28 cellular contexts compared by ENCODE assay signal in the genomic region with DNA sequence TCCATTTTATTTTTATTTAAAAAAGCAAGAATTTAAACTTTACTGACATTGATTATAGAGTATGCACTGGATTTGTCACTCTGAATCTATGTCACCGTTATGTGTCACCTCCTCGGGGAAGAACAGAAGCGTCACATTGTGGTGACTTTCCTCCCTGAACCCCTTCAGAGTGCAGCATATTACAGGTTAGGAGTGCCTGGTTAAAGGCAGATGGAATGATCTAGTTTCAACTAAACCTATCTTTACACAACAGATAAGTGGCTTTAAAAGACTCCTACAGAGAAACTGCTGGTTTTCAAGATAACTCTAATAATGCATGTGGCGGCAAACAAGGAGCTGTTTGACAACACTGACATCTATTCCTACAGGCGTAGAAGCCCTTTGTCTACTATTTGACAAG. TPM values are rescaled to one million over a fixed set of nuclear protein-coding genes. Genes with fewer than 3 reads are reported as not detected.
DNase-seq lines count a peak whose midpoint lies in the region; ATAC-seq and TF ChIP-seq lines count a peak whose summit lies in the region.
"Had no signal": no experiment of that assay in that cellular context is flagged by ENCODE, and none has a peak within 500 bp of the region (broad histone marks: within the 10 kb centered on the region; RNA-seq: fewer than 3 reads in every experiment).

No MANE protein-coding gene starts in this region.

- BruUV-seq in OCI-LY7 (replicated peaks; lab: Mats Ljungman, UMichigan) = no TSS peak

- no peaks in the 10 kb centered on the region for H3K27me3 ChIP-seq in endodermal cell (ENCODE audit: control insufficient read depth, insufficient read depth, low read length, poor library complexity, severe bottlenecking)
- H3K27me3 ChIP-seq: dorsolateral prefrontal cortex, Peyer's patch had no signal

- CTCF ChIA-PET in activated naive CD4-positive, alpha-beta T cell treated with anti-CD3 and anti-CD28 coated beads for 36 hours (lab: Charles Lee) = interaction anchor here (0.6 kb wide), 1 partner anchor 88 kb away, joined by 4 read pairs; no protein-coding TSS in a partner anchor
- CTCF ChIA-PET in OCI-LY7 (lab: Charles Lee; ENCODE audit: unreplicated experiment) = interaction anchor here (0.6 kb wide), 1 partner anchor 74 kb away, joined by 3 read pairs; no protein-coding TSS in a partner anchor

- no peak overlapping the region for H3K4me3 Mint-ChIP-seq in activated naive CD4-positive, alpha-beta T cell treated with anti-CD3 and anti-CD28 coated beads for 36 hours
- H3K4me3 Mint-ChIP-seq in endodermal cell = no peak overlapping the region
- H3K4me3 Mint-ChIP-seq: activated CD4-positive, alpha-beta T cell treated with anti-CD3 and anti-CD28 coated beads, Interleukin-2, amount 10 ng/mL, durations not matched to agents 24 days and 14 days; activated T-cell treated with anti-CD3 and anti-CD28 coated beads, Interleukin-2, amount 50 U/mL, for 72 hours; natural killer cell treated with Interleukin-12 subunit alpha and Interleukin-12 subunit beta and Interleukin-15 and Interleukin-18, amount 100 ng/mL, for 72 hours had no signal

- no peaks in the 10 kb centered on the region for H3K9me2 ChIP-seq in OCI-LY7 (ENCODE audit: insufficient read depth, low read length)

- POLR2A ChIA-PET in OCI-LY7 (lab: Charles Lee) = interaction anchor here (0.6 to 1.0 kb wide), 2 partner anchors 23 to 1323 kb away, joined by 3 to 5 read pairs; no protein-coding TSS in a partner anchor

- no peaks in the 10 kb centered on the region for H3K27me3 Mint-ChIP-seq in activated naive CD4-positive, alpha-beta T cell treated with anti-CD3 and anti-CD28 coated beads for 36 hours (ENCODE audit: low read depth)
- no peaks in the 10 kb centered on the region for H3K27me3 Mint-ChIP-seq in endodermal cell (ENCODE audit: insufficient read depth)
- H3K27me3 Mint-ChIP-seq: activated CD4-positive, alpha-beta T cell treated with anti-CD3 and anti-CD28 coated beads, Interleukin-2, amount 10 ng/mL, durations not matched to agents 24 days and 14 days; natural killer cell treated with Interleukin-12 subunit alpha and Interleukin-12 subunit beta and Interleukin-15 and Interleukin-18, amount 100 ng/mL, for 72 hours had no signal

- peak; percentile 41 for DNase-seq in activated naive CD4-positive, alpha-beta T cell treated with anti-CD3 and anti-CD28 coated beads for 36 hours
- no peak for DNase-seq in activated naive CD4-positive, alpha-beta T cell (lab: John Stamatoyannopoulos, UW)
- DNase-seq in OCI-LY7 (ENCODE audit: low spot score) = no peak
- no peak for DNase-seq in endodermal cell
- peak; percentile 47 for DNase-seq in retina
- DNase-seq in NCI-H1417 treated with DMSO at 0.1 percent for 48 hours (lab: John Stamatoyannopoulos, UW) = no peak
- DNase-seq in activated CD4-positive, alpha-beta T cell treated with anti-CD3 and anti-CD28 coated beads for 1 hour = no peak
- DNase-seq: activated CD4-positive, alpha-beta T cell treated with anti-CD3 and anti-CD28 coated beads, Interleukin-2, amount 10 ng/mL, durations not matched to agents 24 days and 14 days; activated naive CD4-positive, alpha-beta T cell treated with anti-CD3 and anti-CD28 coated beads, Interleukin-2, amount 50 U/mL, for 16 hours; activated T-cell treated with anti-CD3 and anti-CD28 coated beads, Interleukin-2, amount 50 U/mL, for 72 hours; dorsolateral prefrontal cortex; foreskin melanocyte; kidney glomerular epithelial cell; lower lobe of right lung; mucosa of descending colon; NCI-H1436; NCI-H2171; NCI-H524 treated with DMSO at 0.1 percent for 48 hours; Peyer's patch; SHP77 treated with DMSO at 0.1 percent for 48 hours; stimulated activated CD4-positive, alpha-beta T cell treated with anti-CD3 and anti-CD28 coated beads, Interleukin-15, amount 100 ng/mL, for 24 hours; stimulated activated CD4-positive, alpha-beta T cell treated with anti-CD3 and anti-CD28 coated beads, Interleukin-4, amount 100 ng/mL, for 4 hours; substantia nigra; trophoblast cell had no signal

- peaks cover 26% of the 10 kb centered on the region for H3K9me3 ChIP-seq in OCI-LY7 (ENCODE audit: low read length)
- H3K9me3 ChIP-seq in endodermal cell (ENCODE audit: control insufficient read depth, low read length) = peaks cover 56% of the 10 kb centered on the region

- H3K27ac ChIP-seq in OCI-LY7 (ENCODE audit: low read depth, low read length, poor library complexity, severe bottlenecking) (no peak overlapping the region), endodermal cell (ENCODE audit: low read depth, low read length) (no peak overlapping the region)
- H3K27ac ChIP-seq: C4-2B, dorsolateral prefrontal cortex, lower lobe of right lung, Peyer's patch, VCaP had no signal

- peaks cover 10% of the 10 kb centered on the region for H3K36me3 Mint-ChIP-seq in activated naive CD4-positive, alpha-beta T cell treated with anti-CD3 and anti-CD28 coated beads for 36 hours (ENCODE audit: low read depth)
- H3K36me3 Mint-ChIP-seq in endodermal cell (ENCODE audit: low read depth) = peaks cover 31% of the 10 kb centered on the region

- ATAC-seq in GM21526 (IDR thresholded peaks at IDR 0.05; ENCODE audit: low FRiP score, unreplicated experiment) = no peak
- ATAC-seq: lower lobe of right lung; mucosa of descending colon; natural killer cell treated with Interleukin-12 subunit alpha and Interleukin-12 subunit beta and Interleukin-15 and Interleukin-18, amount 100 ng/mL, for 72 hours had no signal

- H3K4me3 ChIP-seq in OCI-LY7 (ENCODE audit: low read depth, low read length, poor library complexity, severe bottlenecking) (no peak overlapping the region), endodermal cell (ENCODE audit: low read length) (no peak overlapping the region)
- H3K4me3 ChIP-seq: dorsolateral prefrontal cortex, lower lobe of right lung, mucosa of descending colon, Peyer's patch had no signal

- H3K27ac Mint-ChIP-seq in activated naive CD4-positive, alpha-beta T cell treated with anti-CD3 and anti-CD28 coated beads for 36 hours = no peak overlapping the region
- peak overlapping the region; percentile 76 for H3K27ac Mint-ChIP-seq in endodermal cell
- H3K27ac Mint-ChIP-seq: activated CD4-positive, alpha-beta T cell treated with anti-CD3 and anti-CD28 coated beads, Interleukin-2, amount 10 ng/mL, durations not matched to agents 24 days and 14 days; activated T-cell treated with anti-CD3 and anti-CD28 coated beads, Interleukin-2, amount 50 U/mL, for 72 hours; natural killer cell treated with Interleukin-12 subunit alpha and Interleukin-12 subunit beta and Interleukin-15 and Interleukin-18, amount 100 ng/mL, for 72 hours had no signal

- peaks cover 16% of the 10 kb centered on the region for H3K9me3 Mint-ChIP-seq in activated naive CD4-positive, alpha-beta T cell treated with anti-CD3 and anti-CD28 coated beads for 36 hours
- peaks cover 82% of the 10 kb centered on the region for H3K9me3 Mint-ChIP-seq in endodermal cell

- 53 to 75% methylated on average over 2 to 4 of the region's 5 CpGs for WGBS in endodermal cell (ENCODE audit: insufficient coverage in 1 of 2, insufficient read length in 1 of 2), 2 experiments

- H3K79me2 ChIP-seq in OCI-LY7 (ENCODE audit: insufficient read depth, low read depth, low read length) = no peaks in the 10 kb centered on the region

- 0 out of 2 replicates have a peak overlapping the region, but pooled peaks have one; percentile 35 for H2AFZ ChIP-seq in OCI-LY7 (ENCODE audit: low read length)

- no peaks in the 10 kb centered on the region for H3K4me1 ChIP-seq in OCI-LY7 (ENCODE audit: insufficient read depth, low read length, poor library complexity, severe bottlenecking)
- H3K4me1 ChIP-seq in endodermal cell (ENCODE audit: control insufficient read depth, insufficient read depth, low read length) = no peaks in the 10 kb centered on the region
- H3K4me1 ChIP-seq: lower lobe of right lung, Peyer's patch had no signal

- no peaks in the 10 kb centered on the region for H4K20me1 ChIP-seq in OCI-LY7 (ENCODE audit: insufficient read depth, low read length)

- H3K36me3 ChIP-seq in OCI-LY7 (ENCODE audit: insufficient read depth, low read length) (peaks cover 4% of the 10 kb centered on the region; the same call in 1 of the 2 replicates), endodermal cell (ENCODE audit: control insufficient read depth, insufficient read depth, low read length) (no peaks in the 10 kb centered on the region)
- H3K36me3 ChIP-seq: lower lobe of right lung, Peyer's patch had no signal

- no peak overlapping the region for H3K9ac ChIP-seq in endodermal cell (ENCODE audit: extremely low read depth, low read length, poor library complexity, severe bottlenecking)

- peaks cover 6% of the 10 kb centered on the region for H3K4me1 Mint-ChIP-seq in activated naive CD4-positive, alpha-beta T cell treated with anti-CD3 and anti-CD28 coated beads for 36 hours (ENCODE audit: low read depth)
- peaks cover 26% of the 10 kb centered on the region for H3K4me1 Mint-ChIP-seq in endodermal cell
- H3K4me1 Mint-ChIP-seq: activated CD4-positive, alpha-beta T cell treated with anti-CD3 and anti-CD28 coated beads, Interleukin-2, amount 10 ng/mL, durations not matched to agents 24 days and 14 days had no signal

- intact Hi-C loops in activated naive CD4-positive, alpha-beta T cell treated with anti-CD3 and anti-CD28 coated beads for 36 hours (cut with micrococcal nuclease) = no loop called here
- intact Hi-C loops in OCI-LY7 (cut with micrococcal nuclease; ENCODE audit: unreplicated experiment) = no loop called here

- no peak overlapping the region for H3K4me2 ChIP-seq in OCI-LY7 (ENCODE audit: low read length)

- TF ChIP-seq CTCF in OCI-LY7 (conservative IDR thresholded peaks at IDR 0.05; ENCODE audit: low read length) (no peak), endodermal cell (conservative IDR thresholded peaks at IDR 0.05) (no peak)

RNA-seq across cellular contexts. Expression of a gene that starts 58.8 kb away (rescaled TPM):
- 10 to 100 TPM; 14.4 to 16.4 TPM for total RNA-seq in activated naive CD4-positive, alpha-beta T cell treated with anti-CD3 and anti-CD28 coated beads for 36 hours
- total RNA-seq in OCI-LY7 (2014; rRNA removed; shearing (Covaris generic)) = 40.4 and 42.9 TPM in 2 replicates
- total RNA-seq in OCI-LY7 (2022) = 88.2 and 99.5 TPM in 2 replicates
- total RNA-seq in endodermal cell = 100 to 1,000 TPM in 1 of 2 donors, 10 to 100 TPM in 1; 56.0 to 101 TPM
- 24.8 TPM for polyA plus RNA-seq in endodermal cell (2013, experiment 1 of 2)
- 21.9 TPM for polyA plus RNA-seq in endodermal cell (2013, experiment 2 of 2)

Comparison
In these comparisons a context has a peak if more than half of its experiments do, and no peak if none do; other contexts are left out.
1. DNase-seq: peak in activated naive CD4-positive, alpha-beta T cell treated with anti-CD3 and anti-CD28 coated beads for 36 hours (single experiment) and retina (single experiment); none in activated naive CD4-positive, alpha-beta T cell (0 of 4), OCI-LY7 (single experiment), endodermal cell (single experiment), NCI-H1417 treated with DMSO at 0.1 percent for 48 hours (single experiment) and activated CD4-positive, alpha-beta T cell treated with anti-CD3 and anti-CD28 coated beads for 1 hour (single experiment).